ENCODE assay signal across 9 cellular contexts in the genomic region with DNA sequence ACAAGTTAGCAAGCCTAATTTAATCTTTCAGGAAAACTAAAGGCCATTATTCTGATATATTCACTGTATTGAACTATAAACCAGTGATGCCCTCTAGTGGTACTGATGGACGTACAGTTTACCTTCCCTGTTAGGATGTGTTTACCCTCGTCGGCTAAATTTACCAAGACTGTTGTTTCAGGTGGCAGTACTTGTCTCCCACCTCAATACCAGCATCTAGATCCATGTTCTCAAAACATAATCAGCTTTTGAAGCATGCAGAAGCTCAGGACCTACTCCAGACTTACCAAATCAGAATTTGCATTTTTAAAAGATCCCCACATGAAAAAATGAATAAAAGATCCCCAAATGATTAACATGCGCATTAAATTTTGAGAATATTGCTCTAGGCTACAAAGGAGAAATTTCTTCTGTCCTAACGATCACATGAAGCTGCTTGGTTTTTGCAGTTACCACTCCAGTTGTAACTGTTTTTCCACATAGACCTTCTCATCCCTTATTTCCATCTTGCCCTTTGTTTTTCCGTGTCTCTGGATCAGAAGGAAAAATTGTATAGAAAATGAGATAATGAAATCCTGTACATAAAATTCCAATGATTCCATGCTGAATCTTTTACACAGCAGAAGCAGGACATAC. TPM values are rescaled to one million over a fixed set of nuclear protein-coding genes. Genes with fewer than 3 reads are reported as not detected.
DNase-seq lines count a peak whose midpoint lies in the region; ATAC-seq, FAIRE-seq and TF ChIP-seq lines count a peak whose summit lies in the region.
"Had no signal": no experiment of that assay in that cellular context is flagged by ENCODE, and none has a peak within 500 bp of the region (broad histone marks: within the 10 kb centered on the region; RNA-seq: fewer than 3 reads in every experiment).

No MANE protein-coding gene starts in this region.

- H3K36me3 ChIP-seq in Caco-2 (ENCODE audit: control insufficient read depth, insufficient read depth, low read length) (peaks cover 2% of the 10 kb centered on the region; the same call in 1 of the 2 replicates), esophagus muscularis mucosa (peaks cover 13 to 24% (median 20%) of the 10 kb centered on the region in 4 donors), pancreas (peaks cover 0 to 14% (median 0%) of the 10 kb centered on the region in 3 donors), MG63 (peaks cover 48% of the 10 kb centered on the region)

- peaks cover 35% of the 10 kb centered on the region for H3K9me3 Mint-ChIP-seq in Caco-2 (ENCODE audit: unreplicated experiment)

- H3K4me1 Mint-ChIP-seq in Caco-2 (ENCODE audit: low read depth, unreplicated experiment) = peaks cover 13% of the 10 kb centered on the region

- peak; percentile 36 to 46 for DNase-seq in Caco-2
- DNase-seq in SHP77 (lab: John Stamatoyannopoulos, UW) = peak; percentile 71 to 86
- no peak for DNase-seq in esophagus muscularis mucosa (ENCODE audit: extremely low spot score)
- DNase-seq in pancreas = peak in 2 of 6 donors; percentile 23 to 27
- no peak for DNase-seq in MG63

- TF ChIP-seq POLR2A in esophagus muscularis mucosa (IDR thresholded peaks at IDR 0.05; ENCODE audit: low read depth) = no peak

- no peak overlapping the region for H3K27ac ChIP-seq in esophagus muscularis mucosa (replicated peaks in 1 of 4)
- peak overlapping the region in 1 of 4 donors; percentile 55 for H3K27ac ChIP-seq in pancreas

- H3K4me3 Mint-ChIP-seq in Caco-2 (ENCODE audit: unreplicated experiment) = no peak overlapping the region

- no peak overlapping the region for H3K27ac Mint-ChIP-seq in Caco-2 (ENCODE audit: unreplicated experiment)

- no TSS peak for BruUV-seq in Caco-2 (replicated peaks; lab: Mats Ljungman, UMichigan)

- H3K36me3 Mint-ChIP-seq in Caco-2 (ENCODE audit: insufficient read depth, unreplicated experiment) = peaks cover 59% of the 10 kb centered on the region

- POLR2A ChIA-PET in Caco-2 (lab: Charles Lee) = interaction anchor here (1.5 kb wide), 1 partner anchor 11 kb away, joined by 13 read pairs; a partner anchor contains a TSS

- CTCF ChIA-PET in Caco-2 (lab: Charles Lee) = interaction anchor here (0.9 to 1.4 kb wide), 4 partner anchors 11 to 269 kb away, joined by 3 to 7 read pairs (median 4); a partner anchor contains a TSS

- peaks cover 33% of the 10 kb centered on the region for H3K9me3 ChIP-seq in Caco-2
- H3K9me3 ChIP-seq in esophagus muscularis mucosa = peaks cover 0 to 10% (median 3%) of the 10 kb centered on the region in 4 donors
- no peaks in the 10 kb centered on the region for H3K9me3 ChIP-seq in pancreas
- peaks cover 3% of the 10 kb centered on the region for H3K9me3 ChIP-seq in MG63

- H3K27me3 Mint-ChIP-seq in Caco-2 (ENCODE audit: insufficient read depth, unreplicated experiment) = no peaks in the 10 kb centered on the region

- H3K4me3 ChIP-seq in Caco-2 (ENCODE audit: low read depth, low read length) = no peak overlapping the region
- no peak overlapping the region for H3K4me3 ChIP-seq in esophagus muscularis mucosa
- H3K4me3 ChIP-seq in pancreas = no peak overlapping the region
- H3K4me3 ChIP-seq in MG63 = no peak overlapping the region

- FAIRE-seq in pancreas (lab: Jason Lieb, UNC) = no peak

- no peak for TF ChIP-seq EP300 in esophagus muscularis mucosa (IDR thresholded peaks at IDR 0.05)

- TF ChIP-seq CTCF in Caco-2 (IDR thresholded peaks at IDR 0.05; ENCODE audit: insufficient read depth in 1 of 2, low read depth in 1 of 2, low read length in 1 of 2, severe bottlenecking in 1 of 2, unreplicated experiment in 1 of 2) (peak; percentile 43 to 46), LNCAP (IDR thresholded peaks at IDR 0.05) (peak; percentile 60), esophagus muscularis mucosa (IDR thresholded peaks at IDR 0.05) (peak; percentile 22 to 50 (median 35)), pancreas (IDR thresholded peaks at IDR 0.05) (peak; percentile 10 to 49 (median 41))

- H3K27me3 ChIP-seq in Caco-2 (replicated peaks; ENCODE audit: control insufficient read depth, insufficient read depth, low read length) (no peaks in the 10 kb centered on the region), esophagus muscularis mucosa (no peaks in the 10 kb centered on the region), pancreas (no peaks in the 10 kb centered on the region), MG63 (no peaks in the 10 kb centered on the region)

- intact Hi-C loops in Caco-2 (cut with micrococcal nuclease; ENCODE audit: unreplicated experiment) (loop anchor here (1.0 kb wide), 5 partner anchors 34 to 269 kb away; no protein-coding TSS in a partner anchor), esophagus muscularis mucosa (cut with DNase I) (no loop called here), pancreas (cut with DNase I) (loop anchor here in 1 of 3 donors (10.0 kb wide), 1 partner anchor 73 kb away; no protein-coding TSS in a partner anchor)

- 58% methylated on average over 6 of the region's 6 CpGs for WGBS in esophagus muscularis mucosa
- WGBS in pancreas, 2 donors = 42 to 47% methylated on average over 6 of the region's 6 CpGs

- 0 out of 2 replicates have a peak, but pooled peaks cover 3% of the 10 kb centered on the region for H3K4me1 ChIP-seq in Caco-2
- H3K4me1 ChIP-seq in esophagus muscularis mucosa = no peaks in the 10 kb centered on the region
- H3K4me1 ChIP-seq in pancreas = peaks cover 0 to 7% (median 5%) of the 10 kb centered on the region in 3 donors

- ATAC-seq in GM19438 (IDR thresholded peaks at IDR 0.05; ENCODE audit: low read depth, unreplicated experiment) (peak; percentile 62), pancreas (peak; percentile 89 to 98 (median 96)), HG02970 (IDR thresholded peaks at IDR 0.05; ENCODE audit: low FRiP score, unreplicated experiment) (no peak)

RNA-seq across cellular contexts. Expression of a gene that starts 3.2 kb away (rescaled TPM):
- total RNA-seq in Caco-2 (2022) = 1.1 and 1.3 TPM in 2 replicates
- total RNA-seq in esophagus muscularis mucosa = not detected
- 10 to 100 TPM in 1 of 6 donors, 1 to 10 TPM in 4, under 1 TPM in 1; 0.43 to 13.9 (median 1.5) TPM for total RNA-seq in pancreas
- 1 to 10 TPM; 1.4 to 2.0 TPM for polyA plus RNA-seq in pancreas
- total RNA-seq in MG63 (2014; rRNA removed; shearing (Covaris generic); ENCODE audit: low replicate concordance) = 0.13 TPM in 1 of 2 replicates, not detected in the other

RNA-seq across cellular contexts. Expression of a gene that starts 10.4 kb away (rescaled TPM):
- total RNA-seq in Caco-2 (2022) (15.6 and 17.5 TPM in 2 replicates), esophagus muscularis mucosa (10 to 100 TPM in 2 of 4 donors, 1 to 10 TPM in 2; 8.3 to 12.9 (median 10.4) TPM), pancreas (1 to 10 TPM; 3.7 to 6.9 (median 6.4) TPM)
- 1 to 10 TPM; 4.8 to 8.4 TPM for polyA plus RNA-seq in pancreas
- total RNA-seq in MG63 (2014; rRNA removed; shearing (Covaris generic); ENCODE audit: low replicate concordance) = 14.3 and 18.6 TPM in 2 replicates

RNA-seq across cellular contexts. Expression of a gene that starts 10.7 kb away (rescaled TPM):
- 15.3 and 17.3 TPM in 2 replicates for total RNA-seq in Caco-2 (2022)
- total RNA-seq in esophagus muscularis mucosa = 10 to 100 TPM; 16.7 to 19.6 (median 18.6) TPM
- total RNA-seq in pancreas = 10 to 100 TPM; 11.3 to 29.1 (median 19.7) TPM
- polyA plus RNA-seq in pancreas = 10 to 100 TPM; 16.1 to 19.1 TPM
- total RNA-seq in MG63 (2014; rRNA removed; shearing (Covaris generic); ENCODE audit: low replicate concordance) = 14.1 and 31.1 TPM in 2 replicates

RNA-seq across cellular contexts. Expression of a gene that starts 47.6 kb away (rescaled TPM):
- total RNA-seq in Caco-2 (2022) = 0.18 TPM in 1 of 2 replicates, not detected in the other
- total RNA-seq in esophagus muscularis mucosa = under 1 TPM in 2 of 4 donors, not detected in 2; 0.23 to 0.33 TPM
- total RNA-seq in pancreas = 100 to 1,000 TPM in 5 of 6 donors, 10 to 100 TPM in 1; 75.0 to 856 (median 264) TPM
- polyA plus RNA-seq in pancreas = 100 to 1,000 TPM; 301 to 593 TPM
- not detected in 2 replicates for total RNA-seq in MG63 (2014; rRNA removed; shearing (Covaris generic); ENCODE audit: low replicate concordance)
- total RNA-seq: skeletal muscle tissue had no signal

Comparison
In these comparisons a context has a peak if more than half of its experiments do, and no peak if none do; other contexts are left out.
1. DNase-seq: peak in Caco-2 (2 of 2) and SHP77 (2 of 2); none in esophagus muscularis mucosa (single experiment) and MG63 (single experiment).
2. Peak in every context shown above with its lines, with median percentiles within 50 percentile points of each other: CTCF ChIP-seq.